Comparison of ENCODE assay signal across 24 cellular contexts in the genomic region with DNA sequence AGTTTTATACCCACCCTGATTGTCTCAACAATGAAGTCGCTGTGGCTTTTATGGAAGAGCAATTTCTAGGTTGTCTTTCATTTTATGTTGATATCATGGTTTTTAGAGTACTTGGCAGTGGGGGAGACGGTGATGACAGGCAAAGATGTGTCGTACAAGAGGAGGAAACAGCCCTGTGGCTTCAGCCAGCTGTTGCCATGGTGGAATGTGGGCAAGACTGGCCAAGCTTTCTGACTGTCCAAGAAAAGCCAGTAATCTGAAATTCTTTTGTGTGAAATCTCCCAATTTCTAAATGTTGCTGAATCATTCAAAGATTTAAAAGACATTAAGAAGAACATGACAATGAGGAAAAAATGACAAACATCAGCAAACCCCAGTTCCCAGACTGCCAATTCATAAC. TPM values are rescaled to one million over a fixed set of nuclear protein-coding genes. Genes with fewer than 3 reads are reported as not detected.
"Had no signal": no experiment of that assay in that cellular context is flagged by ENCODE, and none has a peak within 500 bp of the region (broad histone marks: within the 10 kb centered on the region; RNA-seq: fewer than 3 reads in every experiment).

No MANE protein-coding gene starts in this region.

- H3K36me3 ChIP-seq: ascending aorta, breast epithelium, heart left ventricle, left ventricle myocardium inferior, ovary, suprapubic skin, transverse colon had no signal

- H3K9me3 Mint-ChIP-seq: neural crest cell had no signal

- H3K4me3 ChIP-seq: ascending aorta, breast epithelium, heart left ventricle, left ventricle myocardium inferior, ovary, psoas muscle, skin epidermis, suprapubic skin, transverse colon had no signal

- H3K27ac Mint-ChIP-seq: activated CD4-positive, alpha-beta memory T cell treated with anti-CD3 and anti-CD28 coated beads for 36 hours; activated CD8-positive, alpha-beta memory T cell treated with anti-CD3 and anti-CD28 coated beads, Interleukin-2, amount 10 ng/mL, durations not matched to agents 7 days and 5 days; activated naive CD4-positive, alpha-beta T cell treated with anti-CD3 and anti-CD28 coated beads for 36 hours; dendritic cell treated with granulocyte-macrophage colony-stimulating factor and Interleukin-4, amounts not matched to agents 40 ng/mL and 50 ng/mL, for 4 days; naive B cell; WTC11 had no signal

- ATAC-seq: activated CD8-positive, alpha-beta memory T cell treated with anti-CD3 and anti-CD28 coated beads, Interleukin-2, amount 10 ng/mL, durations not matched to agents 7 days and 5 days; esophagus mucosa; heart left ventricle; psoas muscle; right cardiac atrium; stimulated activated naive CD8-positive, alpha-beta T cell treated with anti-CD3 and anti-CD28 coated beads, Interleukin-15, Interleukin-2, amounts not matched to agents 100 U/mL and 50 U/mL, for 24 hours; WTC11 had no signal

- H3K27me3 Mint-ChIP-seq: dendritic cell treated with granulocyte-macrophage colony-stimulating factor and Interleukin-4, amounts not matched to agents 40 ng/mL and 50 ng/mL, for 4 days had no signal

- DNase-seq: activated CD4-positive, alpha-beta memory T cell treated with anti-CD3 and anti-CD28 coated beads for 36 hours; activated CD4-positive, alpha-beta T cell treated with anti-CD3 and anti-CD28 coated beads for 4 hours; activated CD8-positive, alpha-beta memory T cell treated with anti-CD3 and anti-CD28 coated beads, Interleukin-2, amount 10 ng/mL, durations not matched to agents 7 days and 5 days; activated naive CD4-positive, alpha-beta T cell treated with anti-CD3 and anti-CD28 coated beads for 36 hours; cerebellar nuclear complex; effector CD8-positive, alpha-beta T cell; heart left ventricle; left ventricle myocardium inferior; mammary epithelial cell; naive B cell; ovary; psoas muscle; right cardiac atrium; stimulated activated naive CD8-positive, alpha-beta T cell treated with anti-CD3 and anti-CD28 coated beads, Interleukin-15, Interleukin-2, amounts not matched to agents 100 U/mL and 50 U/mL, for 24 hours; transverse colon had no signal

- H3K4me3 Mint-ChIP-seq: activated CD4-positive, alpha-beta memory T cell treated with anti-CD3 and anti-CD28 coated beads for 36 hours; activated CD8-positive, alpha-beta memory T cell treated with anti-CD3 and anti-CD28 coated beads, Interleukin-2, amount 10 ng/mL, durations not matched to agents 7 days and 5 days; activated naive CD4-positive, alpha-beta T cell treated with anti-CD3 and anti-CD28 coated beads for 36 hours; dendritic cell treated with granulocyte-macrophage colony-stimulating factor and Interleukin-4, amounts not matched to agents 40 ng/mL and 50 ng/mL, for 4 days; naive B cell; neural crest cell; WTC11 had no signal

- H3K4me1 ChIP-seq: ascending aorta, breast epithelium, heart left ventricle, left ventricle myocardium inferior, psoas muscle, suprapubic skin, transverse colon had no signal

- H3K4me1 Mint-ChIP-seq: activated CD8-positive, alpha-beta memory T cell treated with anti-CD3 and anti-CD28 coated beads, Interleukin-2, amount 10 ng/mL, durations not matched to agents 7 days and 5 days; neural crest cell; WTC11 had no signal

- H3K36me3 Mint-ChIP-seq: activated CD8-positive, alpha-beta memory T cell treated with anti-CD3 and anti-CD28 coated beads, Interleukin-2, amount 10 ng/mL, durations not matched to agents 7 days and 5 days; WTC11 had no signal

- H3K27ac ChIP-seq: ascending aorta, breast epithelium, heart left ventricle, left ventricle myocardium inferior, ovary, psoas muscle, skin epidermis, suprapubic skin, transverse colon had no signal

- H3K27me3 ChIP-seq: ascending aorta, breast epithelium, ovary, suprapubic skin, transverse colon had no signal

- H3K9me3 ChIP-seq: ascending aorta, breast epithelium, ovary, psoas muscle had no signal

RNA-seq across cellular contexts. Expression of gene CYP24A1, which starts 57.2 kb away (rescaled TPM):
- total RNA-seq: activated CD8-positive, alpha-beta memory T cell treated with anti-CD3 and anti-CD28 coated beads, Interleukin-2, amount 10 ng/mL, durations not matched to agents 7 days and 5 days; activated naive CD4-positive, alpha-beta T cell treated with anti-CD3 and anti-CD28 coated beads for 36 hours; ascending aorta; heart left ventricle; left ventricle myocardium inferior; psoas muscle; right cardiac atrium; T-helper 2 cell treated with Interferon-gamma antibody and Interleukin-4, amounts not matched to agents 100 ng/mL and 5 ng/mL, for 36 hours; transverse colon; WTC11 had no signal
- polyA plus RNA-seq: heart left ventricle, ovary, right cardiac atrium had no signal
